In the genomic region with DNA sequence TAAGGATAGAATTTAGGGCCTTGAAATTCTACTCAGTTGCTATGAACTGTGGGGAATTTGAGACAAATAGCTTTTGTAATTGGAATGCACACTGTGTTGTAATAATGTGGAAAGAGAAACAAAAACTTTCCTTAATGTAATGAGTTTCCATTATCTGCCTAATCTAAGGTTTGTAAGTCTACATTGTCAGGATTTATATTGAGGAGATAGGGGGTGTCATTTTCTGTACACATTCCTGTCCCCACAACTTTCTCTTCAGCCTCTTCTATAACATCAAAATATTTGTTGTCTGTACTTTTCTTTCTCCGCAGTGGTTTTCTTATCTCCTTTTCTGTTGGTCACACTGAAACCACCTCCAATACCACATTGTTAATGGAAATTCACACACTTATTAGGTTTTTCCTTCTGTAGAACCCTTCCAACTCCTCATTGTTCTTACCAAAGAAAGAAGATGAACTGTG, we compare ENCODE assay signal across 8 cellular contexts. TPM values are rescaled to one million over a fixed set of nuclear protein-coding genes. Genes with fewer than 3 reads are reported as not detected.
DNase-seq lines count a peak whose midpoint lies in the region; ATAC-seq and TF ChIP-seq lines count a peak whose summit lies in the region.

No MANE protein-coding gene starts in this region.

- ATAC-seq in HG02885 (IDR thresholded peaks at IDR 0.05; ENCODE audit: poor library complexity, unreplicated experiment) = peak; percentile 27
- ATAC-seq in activated naive CD8-positive, alpha-beta T cell treated with anti-CD3 and anti-CD28 coated beads, Interleukin-2, amount 50 U/mL, for 24 hours = peak; percentile 48

- TF ChIP-seq CTCF in GM10266 (IDR thresholded peaks at IDR 0.05; ENCODE audit: control insufficient read depth, insufficient read depth, low read depth, missing control alignments) = no peak

- peak overlapping the region; percentile 98 for H3K27ac Mint-ChIP-seq in activated naive CD8-positive, alpha-beta T cell treated with anti-CD3 and anti-CD28 coated beads, Interleukin-2, amount 50 U/mL, for 24 hours
- peak overlapping the region; percentile 88 to 97 (median 95) for H3K27ac Mint-ChIP-seq in immature natural killer cell

- POLR2A ChIA-PET in HEK293T (lab: Yijun Ruan, JAX) = no interaction called here

- peak overlapping the region; percentile 45 for H3K27ac ChIP-seq in temporal lobe (ENCODE audit: low read depth, low read length)

- H3K36me3 Mint-ChIP-seq in activated naive CD8-positive, alpha-beta T cell treated with anti-CD3 and anti-CD28 coated beads, Interleukin-2, amount 50 U/mL, for 24 hours (ENCODE audit: low read depth) = peaks cover 60% of the 10 kb centered on the region
- H3K36me3 Mint-ChIP-seq in immature natural killer cell = peaks cover 8 to 17% (median 15%) of the 10 kb centered on the region in 3 donors

- no peak for DNase-seq in activated naive CD8-positive, alpha-beta T cell treated with anti-CD3 and anti-CD28 coated beads, Interleukin-2, amount 50 U/mL, for 24 hours
- DNase-seq in immature natural killer cell (peak; percentile 61 to 62 (median 62)), GM10266 (ENCODE audit: extremely low spot score) (no peak), NK-92 (lab: John Stamatoyannopoulos, UW; ENCODE audit: unreplicated experiment) (no peak), HEK293T (ENCODE audit: extremely low spot score) (no peak), islet precursor cell (no peak)

- CTCF ChIA-PET in HEK293T (lab: Yijun Ruan, JAX) = no interaction called here

- H3K27me3 Mint-ChIP-seq in activated naive CD8-positive, alpha-beta T cell treated with anti-CD3 and anti-CD28 coated beads, Interleukin-2, amount 50 U/mL, for 24 hours = no peaks in the 10 kb centered on the region
- peaks cover 4 to 11% (median 6%) of the 10 kb centered on the region in 3 donors for H3K27me3 Mint-ChIP-seq in immature natural killer cell (ENCODE audit: low read depth in 3 of 3)

- H3K4me3 Mint-ChIP-seq in activated naive CD8-positive, alpha-beta T cell treated with anti-CD3 and anti-CD28 coated beads, Interleukin-2, amount 50 U/mL, for 24 hours = peak overlapping the region; percentile 71
- peak overlapping the region; percentile 81 to 88 (median 85) for H3K4me3 Mint-ChIP-seq in immature natural killer cell

- H3K9me3 Mint-ChIP-seq in activated naive CD8-positive, alpha-beta T cell treated with anti-CD3 and anti-CD28 coated beads, Interleukin-2, amount 50 U/mL, for 24 hours = no peaks in the 10 kb centered on the region
- H3K9me3 Mint-ChIP-seq in immature natural killer cell = no peaks in the 10 kb centered on the region

- peaks cover 79% of the 10 kb centered on the region for H3K4me1 Mint-ChIP-seq in activated naive CD8-positive, alpha-beta T cell treated with anti-CD3 and anti-CD28 coated beads, Interleukin-2, amount 50 U/mL, for 24 hours
- H3K4me1 Mint-ChIP-seq in immature natural killer cell = peaks cover 65 to 72% of the 10 kb centered on the region in 2 donors

TF ChIP-seq in HEK293T, 16 proteins besides CTCF, POLR2A, EP300 and RAD21:
- TF ChIP-seq SP1 (IDR thresholded peaks at IDR 0.05) = no peak
- TF ChIP-seq TARDBP (IDR thresholded peaks at IDR 0.05) = no peak
- TF ChIP-seq L3MBTL2 (conservative IDR thresholded peaks at IDR 0.05) = no peak
- TF ChIP-seq FOXM1 (IDR thresholded peaks at IDR 0.05; ENCODE audit: borderline replicate concordance) = no peak
- TF ChIP-seq SUZ12 (IDR thresholded peaks at IDR 0.05) = no peak
- TF ChIP-seq HDGF (IDR thresholded peaks at IDR 0.05; ENCODE audit: borderline replicate concordance) = no peak
- TF ChIP-seq FOXK2 (IDR thresholded peaks at IDR 0.05) = no peak
- TF ChIP-seq LEF1 (IDR thresholded peaks at IDR 0.05; ENCODE audit: borderline replicate concordance) = no peak

RNA-seq across cellular contexts. Expression of a gene that starts 41.5 kb away (rescaled TPM):
- polyA plus RNA-seq in immature natural killer cell = 10 to 100 TPM; 12.2 to 35.3 (median 22.1) TPM
- total RNA-seq in temporal lobe = 11.1 TPM

Comparison
In these comparisons a context has a peak if more than half of its experiments do, and no peak if none do; other contexts are left out.
1. DNase-seq: peak in immature natural killer cell (3 of 3); none in activated naive CD8-positive, alpha-beta T cell treated with anti-CD3 and anti-CD28 coated beads, Interleukin-2, amount 50 U/mL, for 24 hours (single experiment), GM10266 (single experiment), NK-92 (single experiment), HEK293T (single experiment) and islet precursor cell (single experiment).